ENCODE assay signal across 15 cellular contexts in genomic region chr1:109904105-109904817, GRCh38. TPM values are rescaled to one million over a fixed set of nuclear protein-coding genes. Genes with fewer than 3 reads are reported as not detected.
DNase-seq lines count a peak whose midpoint lies in the region; ATAC-seq, FAIRE-seq and TF ChIP-seq lines count a peak whose summit lies in the region.
"Had no signal": no experiment of that assay in that cellular context is flagged by ENCODE, and none has a peak within 500 bp of the region (broad histone marks: within the 10 kb centered on the region; RNA-seq: fewer than 3 reads in every experiment).

No MANE protein-coding gene starts in this region.

- no peak overlapping the region for H3K4me3 Mint-ChIP-seq in T-helper 2 cell treated with Interferon-gamma antibody and Interleukin-4, amounts not matched to agents 5 μg/mL and 100 μg/mL, for 36 hours
- no peak overlapping the region for H3K4me3 Mint-ChIP-seq in activated T-helper 2 cell treated with anti-CD3 and anti-CD28 coated beads, Interferon-gamma antibody, Interleukin-2, Interleukin-4, amounts not matched to agents 10 μg/mL and 5 μg/mL and 100 μg/mL, durations not matched to agents 14 hours and 24 hours and 36 hours (ENCODE audit: low read depth)
- no peak overlapping the region for H3K4me3 Mint-ChIP-seq in stimulated activated memory B cell treated with anti-CD40 and anti-IgM and Interleukin-4, amounts not matched to agents 10 μg/mL and 1 μg/mL and 100 μg/mL, for 72 hours

- no peak for TF ChIP-seq POLR2A in H54 (IDR thresholded peaks at IDR 0.05; ENCODE audit: low read depth, low read length)
- TF ChIP-seq POLR2A in adrenal gland (IDR thresholded peaks at IDR 0.05): no peak

- H3K9me3 ChIP-seq in adrenal gland (replicated peaks in 1 of 3): no peaks in the 10 kb centered on the region
- H3K9me3 ChIP-seq: A549, SJCRH30, upper lobe of right lung had no signal

- no peaks in the 10 kb centered on the region for H3K27me3 ChIP-seq in adrenal gland
- H3K27me3 ChIP-seq: SJCRH30, upper lobe of right lung had no signal

- no peaks in the 10 kb centered on the region for H3K27me3 Mint-ChIP-seq in T-helper 2 cell treated with Interferon-gamma antibody and Interleukin-4, amounts not matched to agents 5 μg/mL and 100 μg/mL, for 36 hours (ENCODE audit: low read depth)
- no peaks in the 10 kb centered on the region for H3K27me3 Mint-ChIP-seq in activated T-helper 2 cell treated with anti-CD3 and anti-CD28 coated beads, Interferon-gamma antibody, Interleukin-2, Interleukin-4, amounts not matched to agents 10 μg/mL and 5 μg/mL and 100 μg/mL, durations not matched to agents 14 hours and 24 hours and 36 hours (ENCODE audit: low read depth)
- no peaks in the 10 kb centered on the region for H3K27me3 Mint-ChIP-seq in stimulated activated memory B cell treated with anti-CD40 and anti-IgM and Interleukin-4, amounts not matched to agents 10 μg/mL and 1 μg/mL and 100 μg/mL, for 72 hours

- no peak for DNase-seq in T-helper 2 cell treated with Interferon-gamma antibody and Interleukin-4, amounts not matched to agents 5 μg/mL and 100 μg/mL, for 36 hours (ENCODE audit: low spot score)
- DNase-seq in T-helper 2 cell (no peak), hypothalamus (lab: John Stamatoyannopoulos, UW) (peak in 43 of 51 donors; percentile 19 to 94 (median 75)), H54 (ENCODE audit: insufficient read length, low spot score) (no peak), adrenal gland (no peak), HUDEP-2 (lab: John Stamatoyannopoulos, UW; ENCODE audit: unreplicated experiment in 76 of 76) (no peak)
- DNase-seq in activated T-helper 2 cell treated with anti-CD3 and anti-CD28 coated beads, Interferon-gamma antibody, Interleukin-2, Interleukin-4, amounts not matched to agents 10 μg/mL and 5 μg/mL and 100 μg/mL, durations not matched to agents 14 hours and 24 hours and 36 hours (ENCODE audit: low spot score): no peak
- DNase-seq: NCI-H1417 treated with DMSO at 0.1 percent for 48 hours, NCI-H69, upper lobe of right lung had no signal

- no peak overlapping the region for H3K4me3 ChIP-seq in adrenal gland
- H3K4me3 ChIP-seq: A549, GM12878, SJCRH30, upper lobe of right lung had no signal

- H3K27ac ChIP-seq in adrenal gland: no peak overlapping the region
- H3K27ac ChIP-seq: SJCRH30, upper lobe of right lung had no signal

- intact Hi-C loops in activated T-helper 2 cell treated with anti-CD3 and anti-CD28 coated beads, Interferon-gamma antibody, Interleukin-2, Interleukin-4, amounts not matched to agents 10 μg/mL and 5 μg/mL and 100 μg/mL, durations not matched to agents 14 hours and 24 hours and 36 hours (cut with micrococcal nuclease): loop anchor here (10.0 kb wide), 1 partner anchor 359 kb away; the partner anchor contains the start of gene GNAI3
- intact Hi-C loops in adrenal gland (cut with DNase I): loop anchor here in 1 of 2 donors (10.0 kb wide), 1 partner anchor 69 kb away; no protein-coding TSS in a partner anchor

- H3K36me3 Mint-ChIP-seq in T-helper 2 cell treated with Interferon-gamma antibody and Interleukin-4, amounts not matched to agents 5 μg/mL and 100 μg/mL, for 36 hours (ENCODE audit: low read depth): peaks cover 2% of the 10 kb centered on the region
- H3K36me3 Mint-ChIP-seq in activated T-helper 2 cell treated with anti-CD3 and anti-CD28 coated beads, Interferon-gamma antibody, Interleukin-2, Interleukin-4, amounts not matched to agents 10 μg/mL and 5 μg/mL and 100 μg/mL, durations not matched to agents 14 hours and 24 hours and 36 hours (ENCODE audit: low read depth): peaks cover 4% of the 10 kb centered on the region
- H3K36me3 Mint-ChIP-seq in stimulated activated memory B cell treated with anti-CD40 and anti-IgM and Interleukin-4, amounts not matched to agents 10 μg/mL and 1 μg/mL and 100 μg/mL, for 72 hours: no peaks in the 10 kb centered on the region

- ATAC-seq in stimulated activated memory B cell treated with anti-CD40 and anti-IgM and Interleukin-4, amounts not matched to agents 10 μg/mL and 1 μg/mL and 100 μg/mL, for 72 hours: no peak
- ATAC-seq: A549, GM12878, upper lobe of right lung had no signal

- FAIRE-seq in H54 (lab: Jason Lieb, UNC): no peak
- FAIRE-seq: A549, GM12878, islet of Langerhans had no signal

- H3K36me3 ChIP-seq in adrenal gland (replicated peaks in 1 of 2): no peaks in the 10 kb centered on the region
- H3K36me3 ChIP-seq: SJCRH30, upper lobe of right lung had no signal

- peaks cover 39% of the 10 kb centered on the region for H3K4me1 Mint-ChIP-seq in T-helper 2 cell treated with Interferon-gamma antibody and Interleukin-4, amounts not matched to agents 5 μg/mL and 100 μg/mL, for 36 hours (ENCODE audit: low read depth)
- H3K4me1 Mint-ChIP-seq in activated T-helper 2 cell treated with anti-CD3 and anti-CD28 coated beads, Interferon-gamma antibody, Interleukin-2, Interleukin-4, amounts not matched to agents 10 μg/mL and 5 μg/mL and 100 μg/mL, durations not matched to agents 14 hours and 24 hours and 36 hours (ENCODE audit: low read depth): peaks cover 57% of the 10 kb centered on the region
- peaks cover 61% of the 10 kb centered on the region for H3K4me1 Mint-ChIP-seq in stimulated activated memory B cell treated with anti-CD40 and anti-IgM and Interleukin-4, amounts not matched to agents 10 μg/mL and 1 μg/mL and 100 μg/mL, for 72 hours

- no peaks in the 10 kb centered on the region for H3K9me3 Mint-ChIP-seq in T-helper 2 cell treated with Interferon-gamma antibody and Interleukin-4, amounts not matched to agents 5 μg/mL and 100 μg/mL, for 36 hours
- H3K9me3 Mint-ChIP-seq in activated T-helper 2 cell treated with anti-CD3 and anti-CD28 coated beads, Interferon-gamma antibody, Interleukin-2, Interleukin-4, amounts not matched to agents 10 μg/mL and 5 μg/mL and 100 μg/mL, durations not matched to agents 14 hours and 24 hours and 36 hours: no peaks in the 10 kb centered on the region
- H3K9me3 Mint-ChIP-seq in stimulated activated memory B cell treated with anti-CD40 and anti-IgM and Interleukin-4, amounts not matched to agents 10 μg/mL and 1 μg/mL and 100 μg/mL, for 72 hours: no peaks in the 10 kb centered on the region

- 82 to 92% (median 87%) methylated on average over 4 to 7 of the region's 7 CpGs for WGBS in adrenal gland, 4 donors

- peaks cover 0 to 11% of the 10 kb centered on the region in 2 donors for H3K4me1 ChIP-seq in adrenal gland (replicated peaks in 1 of 2)

- peak overlapping the region; percentile 58 for H3K27ac Mint-ChIP-seq in T-helper 2 cell treated with Interferon-gamma antibody and Interleukin-4, amounts not matched to agents 5 μg/mL and 100 μg/mL, for 36 hours
- peak overlapping the region; percentile 19 for H3K27ac Mint-ChIP-seq in activated T-helper 2 cell treated with anti-CD3 and anti-CD28 coated beads, Interferon-gamma antibody, Interleukin-2, Interleukin-4, amounts not matched to agents 10 μg/mL and 5 μg/mL and 100 μg/mL, durations not matched to agents 14 hours and 24 hours and 36 hours
- peak overlapping the region; percentile 28 for H3K27ac Mint-ChIP-seq in stimulated activated memory B cell treated with anti-CD40 and anti-IgM and Interleukin-4, amounts not matched to agents 10 μg/mL and 1 μg/mL and 100 μg/mL, for 72 hours

- no peak for TF ChIP-seq CTCF in adrenal gland (IDR thresholded peaks at IDR 0.05)

RNA-seq across cellular contexts. Expression of gene CSF1, which starts 6.4 kb away (rescaled TPM):
- total RNA-seq in activated T-helper 2 cell treated with anti-CD3 and anti-CD28 coated beads, Interferon-gamma antibody, Interleukin-2, Interleukin-4, amounts not matched to agents 10 μg/mL and 5 μg/mL and 100 μg/mL, durations not matched to agents 14 hours and 24 hours and 36 hours: 251 and 252 TPM in 2 replicates
- total RNA-seq in adrenal gland: 100 to 1,000 TPM in 6 of 8 donors, 10 to 100 TPM in 2; 34.9 to 295 (median 116) TPM
- polyA plus RNA-seq in adrenal gland: 10 to 100 TPM; 23.3 to 26.5 (median 24.5) TPM

Comparison
In these comparisons a context has a peak if more than half of its experiments do, and no peak if none do; other contexts are left out.
1. DNase-seq: peak in hypothalamus (43 of 51); none in T-helper 2 cell treated with Interferon-gamma antibody and Interleukin-4, amounts not matched to agents 5 μg/mL and 100 μg/mL, for 36 hours (single experiment), T-helper 2 cell (0 of 5), activated T-helper 2 cell treated with anti-CD3 and anti-CD28 coated beads, Interferon-gamma antibody, Interleukin-2, Interleukin-4, amounts not matched to agents 10 μg/mL and 5 μg/mL and 100 μg/mL, durations not matched to agents 14 hours and 24 hours and 36 hours (single experiment), H54 (single experiment), adrenal gland (0 of 7) and HUDEP-2 (0 of 76).
2. Peak in every context shown above with its lines, with median percentiles within 50 percentile points of each other: H3K27ac Mint-ChIP-seq.